In genomic region chr11:1398506-1399235, GRCh38 we compare ENCODE assay signal across 1 cellular context.
TF ChIP-seq lines count a peak whose summit lies in the region.

No MANE protein-coding gene starts in this region.

TF ChIP-seq in SK-N-SH treated with all-trans-retinoic acid at 6 μM for 48 hours, 23 proteins besides CTCF, POLR2A, EP300 and RAD21 (continued from another document):
- no peak for TF ChIP-seq OSR1 (CRISPR knock-in tag; IDR thresholded peaks at IDR 0.05)
